Comparison of ENCODE assay signal across 8 cellular contexts in the genomic region with DNA sequence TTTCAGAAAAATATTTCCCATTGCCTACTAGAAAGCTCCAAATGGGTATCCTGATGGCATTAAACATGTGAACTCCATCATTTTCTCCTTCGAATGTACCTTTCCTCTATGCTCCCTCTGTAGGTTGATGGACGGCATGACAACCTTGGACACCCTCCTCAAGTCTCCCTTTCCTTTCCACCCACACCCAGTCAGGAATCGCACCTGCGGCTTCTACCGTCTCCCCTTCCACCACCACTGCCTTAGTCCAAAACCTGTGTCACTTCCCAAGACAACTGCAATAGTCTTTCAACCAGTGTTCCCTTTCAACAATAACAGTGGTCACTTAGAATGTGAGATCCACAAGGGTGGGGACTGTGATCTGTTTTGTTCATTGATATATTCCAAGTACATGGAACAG.
DNase-seq lines count a peak whose midpoint lies in the region; ATAC-seq and TF ChIP-seq lines count a peak whose summit lies in the region.

No MANE protein-coding gene starts in this region.

- no peaks in the 10 kb centered on the region for H4K20me1 ChIP-seq in PC-9 (ENCODE audit: insufficient read depth)

- no peak overlapping the region for H2AFZ ChIP-seq in PC-9

- CTCF ChIA-PET in PC-9 (lab: Charles Lee), result no interaction called here

- H3K9me3 ChIP-seq in PC-9 (ENCODE audit: insufficient read depth, low read depth), result no peaks in the 10 kb centered on the region

- H3F3A ChIP-seq in PC-9 (ENCODE audit: insufficient read depth, low read depth), result no peaks in the 10 kb centered on the region

- H3K4me2 ChIP-seq in PC-9, result no peak overlapping the region

- no TSS peak for BruUV-seq in PC-9 (replicated peaks; lab: Mats Ljungman, UMichigan)

- no peak overlapping the region for H3K4me3 ChIP-seq in PC-9

- POLR2A ChIA-PET in PC-9 (lab: Charles Lee; ENCODE audit: unreplicated experiment), result no interaction called here

- H3K9me2 ChIP-seq in PC-9 (ENCODE audit: insufficient read depth), result no peaks in the 10 kb centered on the region

- ATAC-seq in GM18858 (IDR thresholded peaks at IDR 0.05; ENCODE audit: unreplicated experiment), result no peak
- ATAC-seq in GM21360 (IDR thresholded peaks at IDR 0.05; ENCODE audit: unreplicated experiment), result no peak

- H3K27ac ChIP-seq in PC-9, result no peak overlapping the region

- no peaks in the 10 kb centered on the region for H3K4me1 ChIP-seq in PC-9 (replicated peaks; ENCODE audit: insufficient read depth)

- no peaks in the 10 kb centered on the region for H3K27me3 ChIP-seq in PC-9 (ENCODE audit: insufficient read depth, low read depth)

- no peaks in the 10 kb centered on the region for H3K79me2 ChIP-seq in PC-9 (ENCODE audit: low read depth)

- peak; percentile 56 for TF ChIP-seq CTCF in GM12872 (IDR thresholded peaks at IDR 0.05; ENCODE audit: insufficient read depth, low read depth, low read length)
- TF ChIP-seq CTCF in PC-9 (conservative IDR thresholded peaks at IDR 0.05), result peak; percentile 63

- DNase-seq in A172 (ENCODE audit: low spot score) (peak; percentile 34), PC-9 (no peak), glomerular visceral epithelial cell (ENCODE audit: extremely low spot score) (peak; percentile 25), amygdala (lab: John Stamatoyannopoulos, UW) (no peak), MV-4-11 (lab: John Stamatoyannopoulos, UW) (no peak)

- intact Hi-C loops in PC-9 (cut with micrococcal nuclease; ENCODE audit: unreplicated experiment), result loop anchor here (2.0 kb wide), 1 partner anchor 338 kb away; no protein-coding TSS in a partner anchor

- H3K36me3 ChIP-seq in PC-9 (ENCODE audit: low read depth), result no peaks in the 10 kb centered on the region

Comparison
In these comparisons a context has a peak if more than half of its experiments do, and no peak if none do; other contexts are left out.
1. DNase-seq: peak in A172 (single experiment) and glomerular visceral epithelial cell (single experiment); none in PC-9 (0 of 2), amygdala (0 of 56) and MV-4-11 (single experiment).